In the genomic region with DNA sequence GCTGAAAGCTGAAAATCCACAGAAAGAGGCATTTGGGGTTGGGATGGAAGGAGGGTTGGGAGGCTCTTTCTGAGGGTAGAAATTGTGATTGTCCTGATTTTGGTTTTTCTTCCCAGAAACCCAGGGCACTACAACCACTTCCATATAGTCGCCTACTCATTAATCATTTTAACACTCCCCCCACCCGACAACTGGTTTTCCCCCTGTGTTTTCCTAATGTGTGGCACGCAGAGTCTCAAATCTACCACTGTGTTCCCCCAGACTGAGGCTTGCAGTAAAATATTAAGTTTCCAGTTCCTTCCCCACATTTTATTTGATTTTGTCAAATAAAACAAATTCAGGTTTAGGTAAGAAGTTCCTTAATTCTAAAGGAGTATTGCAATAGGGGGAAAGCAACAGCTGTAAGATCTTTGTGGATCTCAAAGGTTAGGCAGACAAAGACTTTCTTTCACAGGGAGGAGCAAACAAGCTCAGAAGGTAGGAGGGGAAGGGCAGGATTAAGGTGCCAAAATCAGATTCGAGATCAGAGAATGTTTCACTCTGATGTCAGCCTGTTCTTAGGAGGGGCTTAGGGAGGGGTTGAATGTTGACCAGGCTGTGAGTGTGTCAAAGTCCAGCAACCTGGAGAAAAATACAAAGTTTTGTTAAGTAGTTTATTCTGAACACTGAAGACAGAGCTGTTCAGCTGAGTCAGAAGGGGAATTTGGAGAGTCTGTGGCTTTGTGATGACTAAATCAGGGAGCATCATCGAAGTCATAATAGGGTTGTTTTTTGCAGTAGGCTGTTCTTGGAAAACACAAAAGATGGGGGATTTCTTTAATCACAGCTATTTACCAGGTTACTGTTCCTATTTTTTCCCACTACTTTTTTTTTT, we compare ENCODE assay signal across 8 cellular contexts. TPM values are rescaled to one million over a fixed set of nuclear protein-coding genes. Genes with fewer than 3 reads are reported as not detected.
DNase-seq lines count a peak whose midpoint lies in the region; ATAC-seq, FAIRE-seq and TF ChIP-seq lines count a peak whose summit lies in the region.

No MANE protein-coding gene starts in this region.

- H3K9me3 ChIP-seq in neural progenitor cell (ENCODE audit: low read depth) (no peaks in the 10 kb centered on the region), gastrocnemius medialis (no peaks in the 10 kb centered on the region), Karpas-422 (ENCODE audit: low read length) (peaks cover 42% of the 10 kb centered on the region)

- peaks cover 5% of the 10 kb centered on the region for H3F3A ChIP-seq in neural progenitor cell (ENCODE audit: low read depth)

- intact Hi-C loops in gastrocnemius medialis (cut with DNase I; ENCODE audit: low total_unique reads): loop anchor here (5.0 to 10.0 kb wide), 2 partner anchors 165 to 372 kb away; a partner anchor contains a TSS

- H3K27me3 ChIP-seq in neural progenitor cell (no peaks in the 10 kb centered on the region), gastrocnemius medialis (no peaks in the 10 kb centered on the region), Karpas-422 (ENCODE audit: low read length) (no peaks in the 10 kb centered on the region)

- H4K20me1 ChIP-seq in neural progenitor cell (ENCODE audit: low read depth): peaks cover 22% of the 10 kb centered on the region
- H4K20me1 ChIP-seq in Karpas-422 (ENCODE audit: insufficient read depth, low read depth, low read length): peaks cover 4% of the 10 kb centered on the region; the same call in 1 of the 2 replicates

- H3K9ac ChIP-seq in neural progenitor cell (no peak overlapping the region), Karpas-422 (ENCODE audit: low read length) (no peak overlapping the region)

- peak; percentile 78 for DNase-seq in activated effector memory CD4-positive, alpha-beta T cell treated with anti-CD3 and anti-CD28 coated beads, Interleukin-2, amount 50 U/mL, for 16 hours
- no peak for DNase-seq in activated effector memory CD4-positive, alpha-beta T cell treated with Interleukin-2 at 50 U/mL for 16 hours
- DNase-seq in RCC 7860 (ENCODE audit: low spot score): peak; percentile 90
- peak; percentile 95 for DNase-seq in choroid plexus epithelial cell (ENCODE audit: low read depth)
- no peak for DNase-seq in neural progenitor cell (ENCODE audit: low spot score)
- no peak for DNase-seq in gastrocnemius medialis
- no peak for DNase-seq in Karpas-422

- H3K27ac ChIP-seq in neural progenitor cell (no peak overlapping the region), gastrocnemius medialis (no peak overlapping the region), Karpas-422 (ENCODE audit: low read length) (no peak overlapping the region)

- H3K4me3 ChIP-seq in choroid plexus epithelial cell (ENCODE audit: low read depth, low read length): peak overlapping the region; percentile 6
- H3K4me3 ChIP-seq in neural progenitor cell: no peak overlapping the region
- no peak overlapping the region for H3K4me3 ChIP-seq in gastrocnemius medialis
- no peak overlapping the region for H3K4me3 ChIP-seq in Karpas-422 (ENCODE audit: low read length)

- H3K4me3 Mint-ChIP-seq in neural progenitor cell: no peak overlapping the region

- no peaks in the 10 kb centered on the region for H3K9me2 ChIP-seq in Karpas-422 (replicated peaks; ENCODE audit: insufficient read depth, low read length)

- H3K79me2 ChIP-seq in neural progenitor cell (ENCODE audit: low read depth) (peaks cover 82% of the 10 kb centered on the region), Karpas-422 (ENCODE audit: low read length) (peaks cover 86% of the 10 kb centered on the region)

- no peak for TF ChIP-seq POLR2A in gastrocnemius medialis (IDR thresholded peaks at IDR 0.05)

- H3K36me3 ChIP-seq in neural progenitor cell (no peaks in the 10 kb centered on the region), gastrocnemius medialis (no peaks in the 10 kb centered on the region), Karpas-422 (ENCODE audit: insufficient read depth, low read length) (peaks cover 73% of the 10 kb centered on the region)

- H3K36me3 Mint-ChIP-seq in neural progenitor cell: peaks cover 51% of the 10 kb centered on the region

- peaks cover 10% of the 10 kb centered on the region for H3K4me1 Mint-ChIP-seq in neural progenitor cell

- H3K27me3 Mint-ChIP-seq in neural progenitor cell (ENCODE audit: insufficient read depth, low read depth): peaks cover 9% of the 10 kb centered on the region

- peak overlapping the region; percentile 44 for H3K4me2 ChIP-seq in neural progenitor cell
- H3K4me2 ChIP-seq in Karpas-422 (ENCODE audit: low read depth, low read length, poor library complexity, severe bottlenecking): no peak overlapping the region

- H2AFZ ChIP-seq in neural progenitor cell (replicated peaks) (no peak overlapping the region), Karpas-422 (ENCODE audit: low read length) (no peak overlapping the region)

- FAIRE-seq in RCC 7860 (lab: Jason Lieb, UNC): peak; percentile 92

- H3K27ac Mint-ChIP-seq in neural progenitor cell: no peak overlapping the region

- TF ChIP-seq CTCF in choroid plexus epithelial cell (conservative IDR thresholded peaks at IDR 0.05; ENCODE audit: low read depth, low read length) (no peak), neural progenitor cell (IDR thresholded peaks at IDR 0.05) (no peak), gastrocnemius medialis (IDR thresholded peaks at IDR 0.05 in 4 of 5, conservative IDR thresholded peaks at IDR 0.05 in 1 of 5) (no peak)

- peaks cover 22% of the 10 kb centered on the region for H3K4me1 ChIP-seq in neural progenitor cell
- H3K4me1 ChIP-seq in gastrocnemius medialis: peaks cover 16 to 34% of the 10 kb centered on the region in 2 donors
- H3K4me1 ChIP-seq in Karpas-422 (ENCODE audit: low read length): peaks cover 17% of the 10 kb centered on the region

- H3K9me3 Mint-ChIP-seq in neural progenitor cell: peaks cover 50% of the 10 kb centered on the region

- ATAC-seq in HG02885 (IDR thresholded peaks at IDR 0.05; ENCODE audit: poor library complexity, unreplicated experiment) (peak; percentile 64), gastrocnemius medialis (no peak)

- in situ Hi-C loops in gastrocnemius medialis (cut with MboI; ENCODE audit: low sequenced_read_pairs in 4 of 4): loop anchor here in 1 of 4 donors (25.0 kb wide), 1 partner anchor 365 kb away; a partner anchor contains a TSS

RNA-seq across cellular contexts. Expression of a gene that starts 3.6 kb away (rescaled TPM):
- total RNA-seq in neural progenitor cell (ENCODE audit: low replicate concordance): 12.9 and 22.0 TPM in 2 replicates
- 10 to 100 TPM in 1 of 4 donors, 1 to 10 TPM in 3; 6.5 to 13.3 (median 8.2) TPM for total RNA-seq in gastrocnemius medialis
- 19.9 and 30.9 TPM in 2 replicates for total RNA-seq in Karpas-422 (2014; rRNA removed; shearing (Covaris generic); ENCODE audit: low replicate concordance)

Comparison
In these comparisons a context has a peak if more than half of its experiments do, and no peak if none do; other contexts are left out.
1. DNase-seq: peak in activated effector memory CD4-positive, alpha-beta T cell treated with anti-CD3 and anti-CD28 coated beads, Interleukin-2, amount 50 U/mL, for 16 hours (single experiment), RCC 7860 (single experiment) and choroid plexus epithelial cell (single experiment); none in activated effector memory CD4-positive, alpha-beta T cell treated with Interleukin-2 at 50 U/mL for 16 hours (single experiment), neural progenitor cell (single experiment), gastrocnemius medialis (0 of 2) and Karpas-422 (single experiment).